In genomic region chr9:93033541-93033940, GRCh38 we compare ENCODE assay signal across 14 cellular contexts. TPM values are rescaled to one million over a fixed set of nuclear protein-coding genes. Genes with fewer than 3 reads are reported as not detected.
DNase-seq lines count a peak whose midpoint lies in the region; ATAC-seq and TF ChIP-seq lines count a peak whose summit lies in the region.
"Had no signal": no experiment of that assay in that cellular context is flagged by ENCODE, and none has a peak within 500 bp of the region (broad histone marks: within the 10 kb centered on the region; RNA-seq: fewer than 3 reads in every experiment).

No MANE protein-coding gene starts in this region.

- H3K36me3 Mint-ChIP-seq in activated naive CD4-positive, alpha-beta T cell treated with anti-CD3 and anti-CD28 coated beads, Interleukin-2, amount 50 U/mL, for 24 hours: peaks cover 8% of the 10 kb centered on the region
- H3K36me3 Mint-ChIP-seq in central memory CD8-positive, alpha-beta T cell (ENCODE audit: insufficient read depth): peaks cover 37% of the 10 kb centered on the region
- peaks cover 55% of the 10 kb centered on the region for H3K36me3 Mint-ChIP-seq in stimulated activated memory B cell treated with anti-CD40 and anti-IgM and Interleukin-4, amounts not matched to agents 10 μg/mL and 1 μg/mL and 100 μg/mL, for 72 hours
- no peaks in the 10 kb centered on the region for H3K36me3 Mint-ChIP-seq in type B pancreatic cell

- H3K4me1 ChIP-seq in transverse colon: no peaks in the 10 kb centered on the region
- H3K4me1 ChIP-seq: adrenal gland had no signal

- H3K9me3 ChIP-seq in transverse colon: no peaks in the 10 kb centered on the region
- H3K9me3 ChIP-seq: adrenal gland, upper lobe of left lung had no signal

- intact Hi-C loops in transverse colon (cut with DNase I; ENCODE audit: low total_unique reads): no loop called here

- H3K27ac Mint-ChIP-seq in activated naive CD4-positive, alpha-beta T cell treated with anti-CD3 and anti-CD28 coated beads, Interleukin-2, amount 50 U/mL, for 24 hours: peak overlapping the region; percentile 93
- H3K27ac Mint-ChIP-seq in central memory CD8-positive, alpha-beta T cell (ENCODE audit: low read depth): peak overlapping the region; percentile 85
- peak overlapping the region; percentile 53 for H3K27ac Mint-ChIP-seq in stimulated activated memory B cell treated with anti-CD40 and anti-IgM and Interleukin-4, amounts not matched to agents 10 μg/mL and 1 μg/mL and 100 μg/mL, for 72 hours
- no peak overlapping the region for H3K27ac Mint-ChIP-seq in type B pancreatic cell

- no peak overlapping the region for H3K27ac ChIP-seq in transverse colon
- H3K27ac ChIP-seq: adrenal gland, upper lobe of left lung had no signal

- no peak for TF ChIP-seq CTCF in transverse colon (IDR thresholded peaks at IDR 0.05)
- TF ChIP-seq CTCF in type B pancreatic cell (conservative IDR thresholded peaks at IDR 0.05): no peak

- H3K4me3 Mint-ChIP-seq in activated naive CD4-positive, alpha-beta T cell treated with anti-CD3 and anti-CD28 coated beads, Interleukin-2, amount 50 U/mL, for 24 hours: no peak overlapping the region
- no peak overlapping the region for H3K4me3 Mint-ChIP-seq in central memory CD8-positive, alpha-beta T cell
- no peak overlapping the region for H3K4me3 Mint-ChIP-seq in stimulated activated memory B cell treated with anti-CD40 and anti-IgM and Interleukin-4, amounts not matched to agents 10 μg/mL and 1 μg/mL and 100 μg/mL, for 72 hours
- no peak overlapping the region for H3K4me3 Mint-ChIP-seq in type B pancreatic cell

- no peaks in the 10 kb centered on the region for H3K27me3 Mint-ChIP-seq in activated naive CD4-positive, alpha-beta T cell treated with anti-CD3 and anti-CD28 coated beads, Interleukin-2, amount 50 U/mL, for 24 hours
- H3K27me3 Mint-ChIP-seq in central memory CD8-positive, alpha-beta T cell: no peaks in the 10 kb centered on the region
- H3K27me3 Mint-ChIP-seq in stimulated activated memory B cell treated with anti-CD40 and anti-IgM and Interleukin-4, amounts not matched to agents 10 μg/mL and 1 μg/mL and 100 μg/mL, for 72 hours: no peaks in the 10 kb centered on the region
- H3K27me3 Mint-ChIP-seq in type B pancreatic cell: peaks cover 3% of the 10 kb centered on the region

- no peak overlapping the region for H3K4me3 ChIP-seq in transverse colon
- H3K4me3 ChIP-seq: adrenal gland, upper lobe of left lung had no signal

- H3K36me3 ChIP-seq in transverse colon: no peaks in the 10 kb centered on the region
- H3K36me3 ChIP-seq: adrenal gland had no signal

- no peaks in the 10 kb centered on the region for H3K27me3 ChIP-seq in transverse colon
- H3K27me3 ChIP-seq: adrenal gland, upper lobe of left lung had no signal

- DNase-seq in activated naive CD4-positive, alpha-beta T cell (lab: John Stamatoyannopoulos, UW): no peak
- peak; percentile 60 for DNase-seq in NCI-H2171 (lab: John Stamatoyannopoulos, UW)
- DNase-seq in central memory CD8-positive, alpha-beta T cell (ENCODE audit: low spot score in 2 of 2): no peak
- DNase-seq in NCI-H2081 treated with DMSO at 0.1 percent for 48 hours (lab: John Stamatoyannopoulos, UW): no peak
- no peak for DNase-seq in transverse colon
- DNase-seq in type B pancreatic cell (ENCODE audit: extremely low spot score, unreplicated experiment): no peak
- DNase-seq: adrenal gland, AML-193, NCI-H1092, NCI-H510A, upper lobe of left lung had no signal

- peaks cover 73% of the 10 kb centered on the region for H3K4me1 Mint-ChIP-seq in activated naive CD4-positive, alpha-beta T cell treated with anti-CD3 and anti-CD28 coated beads, Interleukin-2, amount 50 U/mL, for 24 hours
- peaks cover 36% of the 10 kb centered on the region for H3K4me1 Mint-ChIP-seq in central memory CD8-positive, alpha-beta T cell
- peaks cover 75% of the 10 kb centered on the region for H3K4me1 Mint-ChIP-seq in stimulated activated memory B cell treated with anti-CD40 and anti-IgM and Interleukin-4, amounts not matched to agents 10 μg/mL and 1 μg/mL and 100 μg/mL, for 72 hours
- peaks cover 9% of the 10 kb centered on the region for H3K4me1 Mint-ChIP-seq in type B pancreatic cell (ENCODE audit: unreplicated experiment)

- no peak for ATAC-seq in central memory CD8-positive, alpha-beta T cell (replicated peaks; ENCODE audit: extremely low read depth, poor library complexity, severe bottlenecking)
- no peak for ATAC-seq in stimulated activated memory B cell treated with anti-CD40 and anti-IgM and Interleukin-4, amounts not matched to agents 10 μg/mL and 1 μg/mL and 100 μg/mL, for 72 hours

- no peaks in the 10 kb centered on the region for H3K9me3 Mint-ChIP-seq in activated naive CD4-positive, alpha-beta T cell treated with anti-CD3 and anti-CD28 coated beads, Interleukin-2, amount 50 U/mL, for 24 hours
- H3K9me3 Mint-ChIP-seq in central memory CD8-positive, alpha-beta T cell: no peaks in the 10 kb centered on the region
- peaks cover 4% of the 10 kb centered on the region for H3K9me3 Mint-ChIP-seq in stimulated activated memory B cell treated with anti-CD40 and anti-IgM and Interleukin-4, amounts not matched to agents 10 μg/mL and 1 μg/mL and 100 μg/mL, for 72 hours
- H3K9me3 Mint-ChIP-seq in type B pancreatic cell: no peaks in the 10 kb centered on the region

- TF ChIP-seq POLR2A in transverse colon (IDR thresholded peaks at IDR 0.05): no peak

- no peak for TF ChIP-seq EP300 in transverse colon (IDR thresholded peaks at IDR 0.05; ENCODE audit: low read depth)

- in situ Hi-C loops in transverse colon (cut with MboI; ENCODE audit: low pct_ligation_motif_present in 1 of 4, low pct_unique_long_range_greater_than_20kb in 1 of 4, low sequenced_read_pairs in 3 of 4): no loop called here

- WGBS in transverse colon (ENCODE audit: low coverage in 1 of 2), 2 donors: 40 to 79% methylated on average over 1 to 7 of the region's 7 CpGs

RNA-seq across cellular contexts. Expression of gene SUSD3, which starts 25.0 kb away (rescaled TPM):
- total RNA-seq in transverse colon: 1 to 10 TPM in 2 of 4 donors, not detected in 2; 1.9 to 2.7 TPM
- 1.5 and 3.8 TPM in 2 replicates for total RNA-seq in type B pancreatic cell (ENCODE audit: low replicate concordance)
- total RNA-seq: chondrocyte had no signal
